ENCODE assay signal across 32 cellular contexts in the genomic region with DNA sequence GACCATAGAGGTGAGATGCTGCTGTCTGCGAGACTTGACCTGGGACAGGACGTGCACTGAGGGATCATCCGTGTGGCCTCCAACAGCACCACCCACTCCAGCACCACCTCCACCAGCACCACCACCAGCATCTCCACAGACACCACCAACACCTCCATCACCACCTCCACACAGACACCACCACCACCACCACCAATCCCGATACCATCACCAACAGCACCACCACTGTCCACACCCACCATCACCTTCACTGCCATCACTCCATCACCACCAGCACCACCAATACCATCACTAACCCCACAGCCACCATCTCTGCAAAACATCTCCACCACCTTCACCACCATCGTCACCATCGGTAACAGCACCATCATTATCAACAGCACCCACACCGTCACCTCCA. TPM values are rescaled to one million over a fixed set of nuclear protein-coding genes. Genes with fewer than 3 reads are reported as not detected.
"Had no signal": no experiment of that assay in that cellular context is flagged by ENCODE, and none has a peak within 500 bp of the region (broad histone marks: within the 10 kb centered on the region; RNA-seq: fewer than 3 reads in every experiment).

No MANE protein-coding gene starts in this region.

- H3K79me2 ChIP-seq: hepatocyte had no signal

- H2AFZ ChIP-seq: hepatocyte had no signal

- H3K4me2 ChIP-seq: hepatocyte had no signal

- H3K27me3 ChIP-seq: brain microvascular endothelial cell, hepatocyte, upper lobe of left lung had no signal

- FAIRE-seq: astrocyte, endothelial cell of umbilical vein had no signal

- H3K9me3 Mint-ChIP-seq: activated CD4-positive, alpha-beta T cell treated with anti-CD3 and anti-CD28 coated beads, Interleukin-2, amount 10 ng/mL, durations not matched to agents 7 days and 5 days; activated CD8-positive, alpha-beta T cell treated with anti-CD3 and anti-CD28 coated beads for 36 hours; activated T-cell treated with anti-CD3 and anti-CD28 coated beads, Interleukin-2, amount 50 U/mL, for 4 hours; activated T-helper 2 cell treated with anti-CD3 and anti-CD28 coated beads, Interferon-gamma antibody, Interleukin-2, Interleukin-4, amounts not matched to agents 10 μg/mL and 5 μg/mL and 100 μg/mL, durations not matched to agents 14 hours and 24 hours and 36 hours; naive thymus-derived CD4-positive, alpha-beta T cell; neural crest cell; WTC11 had no signal

- H3K27me3 Mint-ChIP-seq: activated CD4-positive, alpha-beta T cell treated with anti-CD3 and anti-CD28 coated beads, Interleukin-2, amount 10 ng/mL, durations not matched to agents 7 days and 5 days; activated CD8-positive, alpha-beta T cell treated with anti-CD3 and anti-CD28 coated beads for 36 hours; activated naive CD8-positive, alpha-beta T cell had no signal

- H3K4me3 Mint-ChIP-seq: activated CD4-positive, alpha-beta T cell treated with anti-CD3 and anti-CD28 coated beads, Interleukin-2, amount 10 ng/mL, durations not matched to agents 7 days and 5 days; activated CD8-positive, alpha-beta T cell treated with anti-CD3 and anti-CD28 coated beads for 36 hours; activated naive CD8-positive, alpha-beta T cell; activated T-cell treated with anti-CD3 and anti-CD28 coated beads, Interleukin-2, amount 50 U/mL, for 4 hours; naive thymus-derived CD4-positive, alpha-beta T cell; neural crest cell; WTC11 had no signal

- ATAC-seq: activated CD8-positive, alpha-beta T cell treated with anti-CD3 and anti-CD28 coated beads for 36 hours; activated T-cell treated with anti-CD3 and anti-CD28 coated beads, Interleukin-2, amount 50 U/mL, for 4 hours; gastroesophageal sphincter; naive thymus-derived CD4-positive, alpha-beta T cell; right cardiac atrium; stimulated activated naive CD8-positive, alpha-beta T cell treated with anti-CD3 and anti-CD28 coated beads, Interleukin-15, Interleukin-2, amounts not matched to agents 100 U/mL and 50 U/mL, for 24 hours had no signal

- H3K4me3 ChIP-seq: gastroesophageal sphincter, hepatocyte, left ventricle myocardium inferior, upper lobe of left lung had no signal

- H3K9me3 ChIP-seq: gastroesophageal sphincter, left ventricle myocardium inferior, upper lobe of left lung had no signal

- H3K27ac ChIP-seq: brain microvascular endothelial cell, gastroesophageal sphincter, hepatocyte, left ventricle myocardium inferior, upper lobe of left lung had no signal

- H3K36me3 ChIP-seq: brain microvascular endothelial cell, gastroesophageal sphincter, left ventricle myocardium inferior, upper lobe of left lung had no signal

- DNase-seq: activated CD4-positive, alpha-beta T cell treated with anti-CD3 and anti-CD28 coated beads for 1 hour; activated CD4-positive, alpha-beta T cell treated with anti-CD3 and anti-CD28 coated beads, Interleukin-2, amount 10 ng/mL, durations not matched to agents 7 days and 5 days; activated CD8-positive, alpha-beta T cell treated with anti-CD3 and anti-CD28 coated beads for 36 hours; activated naive CD4-positive, alpha-beta T cell treated with Interleukin-2 at 50 U/mL for 16 hours; activated T-cell treated with anti-CD3 and anti-CD28 coated beads, Interleukin-2, amount 50 U/mL, for 4 hours; amniotic stem cell; brain microvascular endothelial cell; left ventricle myocardium inferior; mammary epithelial cell; midbrain; naive thymus-derived CD4-positive, alpha-beta T cell; occipital lobe; right cardiac atrium; stimulated activated CD4-positive, alpha-beta T cell treated with anti-CD3 and anti-CD28 coated beads, Interleukin-2, amount 100 ng/mL, for 48 hours; stimulated activated naive CD8-positive, alpha-beta T cell treated with anti-CD3 and anti-CD28 coated beads, Interleukin-15, Interleukin-2, amounts not matched to agents 100 U/mL and 50 U/mL, for 24 hours; T-helper 2 cell; upper lobe of left lung had no signal

- H3K36me3 Mint-ChIP-seq: activated naive CD8-positive, alpha-beta T cell; naive thymus-derived CD4-positive, alpha-beta T cell; WTC11 had no signal

- H3K27ac Mint-ChIP-seq: activated CD4-positive, alpha-beta T cell treated with anti-CD3 and anti-CD28 coated beads, Interleukin-2, amount 10 ng/mL, durations not matched to agents 7 days and 5 days; activated CD8-positive, alpha-beta T cell treated with anti-CD3 and anti-CD28 coated beads for 36 hours; activated naive CD8-positive, alpha-beta T cell; activated T-helper 2 cell treated with anti-CD3 and anti-CD28 coated beads, Interferon-gamma antibody, Interleukin-2, Interleukin-4, amounts not matched to agents 10 μg/mL and 5 μg/mL and 100 μg/mL, durations not matched to agents 14 hours and 24 hours and 36 hours; naive thymus-derived CD4-positive, alpha-beta T cell; WTC11 had no signal

RNA-seq across cellular contexts. Expression of gene SLC22A11, which starts 8.7 kb away (rescaled TPM):
- total RNA-seq: activated CD4-positive, alpha-beta T cell treated with anti-CD3 and anti-CD28 coated beads, Interleukin-2, amount 10 ng/mL, durations not matched to agents 7 days and 5 days; activated CD8-positive, alpha-beta T cell treated with anti-CD3 and anti-CD28 coated beads for 36 hours; activated T-cell treated with anti-CD3 and anti-CD28 coated beads, Interleukin-2, amount 50 U/mL, for 4 hours; activated T-helper 2 cell treated with anti-CD3 and anti-CD28 coated beads, Interferon-gamma antibody, Interleukin-2, Interleukin-4, amounts not matched to agents 10 μg/mL and 5 μg/mL and 100 μg/mL, durations not matched to agents 14 hours and 24 hours and 36 hours; astrocyte; cardiac septum; endothelial cell of umbilical vein; fibroblast of lung; fibroblast of villous mesenchyme; gastroesophageal sphincter; left ventricle myocardium inferior; mammary epithelial cell; naive thymus-derived CD4-positive, alpha-beta T cell; occipital lobe; pulmonary artery endothelial cell; right cardiac atrium; subcutaneous adipose tissue; upper lobe of left lung; WTC11 had no signal
- polyA plus RNA-seq: endothelial cell of umbilical vein; esophagus; fibroblast of lung; mammary epithelial cell; naive thymus-derived CD4-positive, alpha-beta T cell; right cardiac atrium had no signal

RNA-seq across cellular contexts. Expression of gene SLC22A12, which starts 26.6 kb away (rescaled TPM):
- total RNA-seq: activated CD4-positive, alpha-beta T cell treated with anti-CD3 and anti-CD28 coated beads, Interleukin-2, amount 10 ng/mL, durations not matched to agents 7 days and 5 days; activated CD8-positive, alpha-beta T cell treated with anti-CD3 and anti-CD28 coated beads for 36 hours; activated T-cell treated with anti-CD3 and anti-CD28 coated beads, Interleukin-2, amount 50 U/mL, for 4 hours; activated T-helper 2 cell treated with anti-CD3 and anti-CD28 coated beads, Interferon-gamma antibody, Interleukin-2, Interleukin-4, amounts not matched to agents 10 μg/mL and 5 μg/mL and 100 μg/mL, durations not matched to agents 14 hours and 24 hours and 36 hours; astrocyte; cardiac septum; endothelial cell of umbilical vein; fibroblast of lung; fibroblast of villous mesenchyme; gastroesophageal sphincter; hepatocyte; left ventricle myocardium inferior; mammary epithelial cell; naive thymus-derived CD4-positive, alpha-beta T cell; neural crest cell; occipital lobe; pulmonary artery endothelial cell; right cardiac atrium; subcutaneous adipose tissue; upper lobe of left lung; WTC11 had no signal
- polyA plus RNA-seq: endothelial cell of umbilical vein; esophagus; fibroblast of lung; mammary epithelial cell; naive thymus-derived CD4-positive, alpha-beta T cell; right cardiac atrium; thymus had no signal
